1 cellular context compared by ENCODE assay signal in genomic region chr17:48477235-48477634, GRCh38.
TF ChIP-seq lines count a peak whose summit lies in the region.

No MANE protein-coding gene starts in this region.

TF ChIP-seq in IMR-90, 13 proteins besides CTCF, POLR2A, EP300 and RAD21:
- TF ChIP-seq MAZ (IDR thresholded peaks at IDR 0.05; ENCODE audit: borderline replicate concordance, low read depth, low read length) (no peak), RCOR1 (IDR thresholded peaks at IDR 0.05; ENCODE audit: insufficient replicate concordance, low read length) (no peak), SMC3 (IDR thresholded peaks at IDR 0.05; ENCODE audit: low read depth, low read length) (no peak), CHD1 (IDR thresholded peaks at IDR 0.05; ENCODE audit: low read depth, low read length) (no peak), FOS (IDR thresholded peaks at IDR 0.05; ENCODE audit: low read depth, low read length) (no peak), RFX5 (IDR thresholded peaks at IDR 0.05; ENCODE audit: low read depth, low read length) (no peak), USF2 (IDR thresholded peaks at IDR 0.05; ENCODE audit: low read depth, low read length) (no peak), CEBPB (IDR thresholded peaks at IDR 0.05; ENCODE audit: low read depth, low read length) (no peak), MXI1 (IDR thresholded peaks at IDR 0.05; ENCODE audit: borderline replicate concordance, low read depth, low read length) (no peak), ELK1 (IDR thresholded peaks at IDR 0.05; ENCODE audit: borderline replicate concordance, low read depth, low read length) (no peak), NFE2L2 (IDR thresholded peaks at IDR 0.05; ENCODE audit: low read depth, low read length) (no peak), BHLHE40 (IDR thresholded peaks at IDR 0.05; ENCODE audit: low read depth, low read length) (no peak), MAFK (IDR thresholded peaks at IDR 0.05; ENCODE audit: low read depth, low read length) (no peak)
